18 cellular contexts compared by ENCODE assay signal in genomic region chr14:63713765-63714164, GRCh38. TPM values are rescaled to one million over a fixed set of nuclear protein-coding genes. Genes with fewer than 3 reads are reported as not detected.
DNase-seq lines count a peak whose midpoint lies in the region; ATAC-seq and TF ChIP-seq lines count a peak whose summit lies in the region.
"Had no signal": no experiment of that assay in that cellular context is flagged by ENCODE, and none has a peak within 500 bp of the region (broad histone marks: within the 10 kb centered on the region; RNA-seq: fewer than 3 reads in every experiment).

No MANE protein-coding gene starts in this region.

- H3K4me3 Mint-ChIP-seq in MCF 10A (ENCODE audit: unreplicated experiment): no peak overlapping the region
- H3K4me3 Mint-ChIP-seq: activated T-cell treated with anti-CD3 and anti-CD28 coated beads, Interleukin-2, amount 50 U/mL, for 24 hours; brain; nephron had no signal

- no peak for TF ChIP-seq CTCF in MCF 10A (IDR thresholded peaks at IDR 0.05; ENCODE audit: unreplicated experiment)
- TF ChIP-seq CTCF in breast epithelium (IDR thresholded peaks at IDR 0.05): no peak
- TF ChIP-seq CTCF in SU-DHL-6 (IDR thresholded peaks at IDR 0.05; ENCODE audit: insufficient read depth, low read length, poor library complexity, severe bottlenecking): no peak
- no peak for TF ChIP-seq CTCF in fibroblast of lung (conservative IDR thresholded peaks at IDR 0.05 in 1 of 2, IDR thresholded peaks at IDR 0.05 in 1 of 2; ENCODE audit: low read depth in 1 of 2, low read length in 2 of 2)

- H3K79me2 ChIP-seq in SU-DHL-6 (ENCODE audit: insufficient read depth, low read length) (peaks cover 94% of the 10 kb centered on the region), fibroblast of lung (ENCODE audit: control insufficient read depth, insufficient read depth, low read length) (peaks cover 5% of the 10 kb centered on the region)

- H3K27me3 ChIP-seq in breast epithelium (no peaks in the 10 kb centered on the region), SU-DHL-6 (ENCODE audit: low read length) (no peaks in the 10 kb centered on the region), fibroblast of lung (ENCODE audit: control insufficient read depth, insufficient read depth, low read length) (no peaks in the 10 kb centered on the region)
- H3K27me3 ChIP-seq: upper lobe of left lung had no signal

- CTCF ChIA-PET in MCF 10A (lab: Yijun Ruan, JAX): no interaction called here

- DNase-seq in MCF 10A (ENCODE audit: unreplicated experiment) (peak; percentile 80), breast epithelium (ENCODE audit: low spot score in 2 of 2) (no peak), fibroblast of lung (ENCODE audit: low read depth in 2 of 2) (peak; percentile 64 to 76), stromal cell of bone marrow (ENCODE audit: low read depth) (peak; percentile 40)
- DNase-seq: activated T-cell treated with anti-CD3 and anti-CD28 coated beads, Interleukin-2, amount 50 U/mL, for 24 hours; DMS79 treated with DMSO at 0.1 percent for 48 hours; islet precursor cell; NCI-H526; SHP77; upper lobe of left lung; WERI-Rb-1 had no signal

- POLR2A ChIA-PET in MCF 10A (lab: Yijun Ruan, JAX): interaction anchor here (0.7 to 1.8 kb wide), 6 partner anchors 12 to 72 kb away, joined by 3 to 6 read pairs (median 4); partner anchors contain the start of gene WDR89

- H3K27me3 Mint-ChIP-seq in MCF 10A (ENCODE audit: insufficient read depth, unreplicated experiment): no peaks in the 10 kb centered on the region
- H3K27me3 Mint-ChIP-seq: activated T-cell treated with anti-CD3 and anti-CD28 coated beads, Interleukin-2, amount 50 U/mL, for 24 hours; brain had no signal

- intact Hi-C loops in MCF 10A (cut with micrococcal nuclease) (no loop called here), breast epithelium (cut with DNase I; ENCODE audit: low total_unique reads) (no loop called here)

- peaks cover 13% of the 10 kb centered on the region for H3K36me3 Mint-ChIP-seq in MCF 10A (ENCODE audit: insufficient read depth, unreplicated experiment)

- H3K4me1 ChIP-seq in breast epithelium (no peaks in the 10 kb centered on the region), fibroblast of lung (ENCODE audit: control insufficient read depth, extremely low read depth, insufficient read depth, low read length) (no peaks in the 10 kb centered on the region)

- H3K27ac ChIP-seq in breast epithelium: no peak overlapping the region
- peak overlapping the region; percentile 24; the same call in 1 of the 2 replicates for H3K27ac ChIP-seq in SU-DHL-6 (ENCODE audit: low read depth, low read length)
- H3K27ac ChIP-seq in fibroblast of lung (ENCODE audit: insufficient read depth, low read length): no peak overlapping the region
- H3K27ac ChIP-seq: upper lobe of left lung, WERI-Rb-1 had no signal

- ATAC-seq in GM21529 (IDR thresholded peaks at IDR 0.05; ENCODE audit: unreplicated experiment) (no peak), GM21717 (IDR thresholded peaks at IDR 0.05; ENCODE audit: unreplicated experiment) (no peak), HG03159 (IDR thresholded peaks at IDR 0.05; ENCODE audit: unreplicated experiment) (no peak)

- H3F3A ChIP-seq in SU-DHL-6 (ENCODE audit: insufficient read depth): peaks cover 28% of the 10 kb centered on the region

- peaks cover 5% of the 10 kb centered on the region for H3K9me3 Mint-ChIP-seq in MCF 10A (ENCODE audit: unreplicated experiment)

- peaks cover 18% of the 10 kb centered on the region for H3K4me1 Mint-ChIP-seq in MCF 10A (ENCODE audit: insufficient read depth, unreplicated experiment)
- H3K4me1 Mint-ChIP-seq: brain, nephron had no signal

- H2AFZ ChIP-seq in SU-DHL-6 (ENCODE audit: low read depth, low read length, severe bottlenecking) (no peak overlapping the region), fibroblast of lung (ENCODE audit: low read length) (no peak overlapping the region)

- H3K4me2 ChIP-seq in SU-DHL-6 (ENCODE audit: low read depth, low read length, poor library complexity, severe bottlenecking): no peak overlapping the region
- H3K4me2 ChIP-seq in fibroblast of lung (ENCODE audit: extremely low read depth, insufficient read depth, low read length): no peak overlapping the region
- H3K4me2 ChIP-seq: smooth muscle cell had no signal

- no peak overlapping the region for H3K9ac ChIP-seq in SU-DHL-6 (ENCODE audit: low read length)
- no peak overlapping the region for H3K9ac ChIP-seq in fibroblast of lung (ENCODE audit: insufficient read depth, low read length)

- H3K9me3 ChIP-seq in breast epithelium (peaks cover 13 to 23% of the 10 kb centered on the region in 2 donors), SU-DHL-6 (ENCODE audit: insufficient read depth, low read length) (peaks cover 16% of the 10 kb centered on the region; the same call in 1 of the 2 replicates), fibroblast of lung (ENCODE audit: control insufficient read depth, insufficient read depth, low read depth, low read length) (no peaks in the 10 kb centered on the region)

- H3K4me3 ChIP-seq in breast epithelium (no peak overlapping the region), SU-DHL-6 (ENCODE audit: insufficient read depth, low read length, poor library complexity, severe bottlenecking) (no peak overlapping the region), fibroblast of lung (replicated peaks in 1 of 4; ENCODE audit: control extremely low read depth in 1 of 4, insufficient read depth in 1 of 4, low read depth in 3 of 4, low read length in 4 of 4) (no peak overlapping the region)
- H3K4me3 ChIP-seq: smooth muscle cell, upper lobe of left lung had no signal

- no TSS peak for BruUV-seq in MCF 10A (replicated peaks; lab: Mats Ljungman, UMichigan)

- peak overlapping the region; percentile 66 for H3K27ac Mint-ChIP-seq in MCF 10A (ENCODE audit: low read depth, unreplicated experiment)
- H3K27ac Mint-ChIP-seq: brain, nephron had no signal

- no peaks in the 10 kb centered on the region for H3K9me2 ChIP-seq in SU-DHL-6 (replicated peaks; ENCODE audit: insufficient read depth, low read length)

- no peak for TF ChIP-seq POLR2A in breast epithelium (IDR thresholded peaks at IDR 0.05)

- no peaks in the 10 kb centered on the region for H3K36me3 ChIP-seq in breast epithelium
- H3K36me3 ChIP-seq in SU-DHL-6 (ENCODE audit: low read length): peaks cover 16% of the 10 kb centered on the region
- no peaks in the 10 kb centered on the region for H3K36me3 ChIP-seq in fibroblast of lung (ENCODE audit: control insufficient read depth, insufficient read depth, low read length)

- H4K20me1 ChIP-seq in SU-DHL-6 (ENCODE audit: low read depth, low read length) (no peaks in the 10 kb centered on the region), fibroblast of lung (ENCODE audit: control insufficient read depth, extremely low read depth, insufficient read depth, low read length) (no peaks in the 10 kb centered on the region)

RNA-seq across cellular contexts. Expression of gene SGPP1, which starts 14.1 kb away (rescaled TPM):
- 20.8 and 22.7 TPM in 2 replicates for total RNA-seq in MCF 10A (2022)
- 10 to 100 TPM; 22.2 to 29.9 (median 22.3) TPM for total RNA-seq in breast epithelium
- total RNA-seq in fibroblast of lung: 24.7 and 42.1 TPM in 2 replicates
- polyA plus RNA-seq in fibroblast of lung: 22.5 and 25.8 TPM in 2 replicates
- polyA plus RNA-seq in fibroblast of lung (2012): 17.5 and 20.0 TPM in 2 replicates
- 4.9 and 6.8 TPM in 2 replicates for polyA minus RNA-seq in fibroblast of lung (ENCODE audit: low replicate concordance)

Comparison
In these comparisons a context has a peak if more than half of its experiments do, and no peak if none do; other contexts are left out.
1. DNase-seq: peak in MCF 10A (single experiment), fibroblast of lung (2 of 2) and stromal cell of bone marrow (single experiment); none in breast epithelium (0 of 2).